In genomic region chr15:82476697-82477342, GRCh38 we compare ENCODE assay signal across 8 cellular contexts. TPM values are rescaled to one million over a fixed set of nuclear protein-coding genes. Genes with fewer than 3 reads are reported as not detected.
A peak's percentile ranks its signal among the peaks of the same experiment; 100 is the strongest.
DNase-seq lines count a peak whose midpoint lies in the region; ATAC-seq and TF ChIP-seq lines count a peak whose summit lies in the region.
"Not testable (repeated sequence)": the region's sequence is repeated elsewhere in the genome, so short reads cannot be mapped to it uniquely, and the experiment has no call there.

No MANE protein-coding gene starts in this region.

- not testable (repeated sequence) for H4K20me1 ChIP-seq in GM23338 (replicated peaks; ENCODE audit: insufficient read depth); mammary epithelial cell (ENCODE audit: insufficient read depth, low read length)

- 91% methylated on average over 5 of the region's 14 CpGs for WGBS in mammary epithelial cell (ENCODE audit: low coverage, missing lambda C conversion rate)
- WGBS in heart left ventricle, 4 donors = 85 to 96% (median 89%) methylated on average over 9 to 14 of the region's 14 CpGs

- not testable (repeated sequence) for H3K9me3 ChIP-seq in mammary epithelial cell (replicated peaks; ENCODE audit: insufficient read depth, low read length); heart left ventricle; vagina

- not testable (repeated sequence) for H2AFZ ChIP-seq in GM23338; mammary epithelial cell (ENCODE audit: low read depth, low read length)

- H3K79me2 ChIP-seq in GM23338 (replicated peaks; ENCODE audit: insufficient read depth); mammary epithelial cell (ENCODE audit: insufficient read depth, low read length): not testable (repeated sequence)

- not testable (repeated sequence) for H3K4me1 Mint-ChIP-seq in GM23338; osteocyte (ENCODE audit: unreplicated experiment)

- not testable (repeated sequence) for H3K9me3 Mint-ChIP-seq in GM23338; osteocyte (ENCODE audit: unreplicated experiment)

- H3K4me2 ChIP-seq in GM23338; mammary epithelial cell (ENCODE audit: insufficient read depth, low read depth, low read length): not testable (repeated sequence)

- DNase-seq in AG08396 (ENCODE audit: low spot score) (peak; percentile 3), GM23338 (ENCODE audit: low spot score) (peak; percentile 28), NB4 (ENCODE audit: low read depth) (peak; percentile 31), heart left ventricle (peak in 3 of 5 donors; percentile 5 to 45 (median 22)), islet precursor cell (peak; percentile 48), osteocyte (ENCODE audit: extremely low spot score, unreplicated experiment) (peak; percentile 88), vagina (ENCODE audit: extremely low spot score in 2 of 2) (peak; percentile 70 to 75)
- DNase-seq in mammary epithelial cell = not testable (repeated sequence)

- peak in 1 of 2 experiments; percentile 50; a peak in 2 of 4 replicates for TF ChIP-seq CTCF in GM23338 (conservative IDR thresholded peaks at IDR 0.05; ENCODE audit: low read depth in 2 of 2)
- TF ChIP-seq CTCF in NB4 (IDR thresholded peaks at IDR 0.05; ENCODE audit: low read depth, low read length); mammary epithelial cell (conservative IDR thresholded peaks at IDR 0.05 in 1 of 2, IDR thresholded peaks at IDR 0.05 in 1 of 2; ENCODE audit: extremely low read depth in 1 of 2, insufficient read depth in 1 of 2, low read depth in 1 of 2, low read length in 2 of 2); heart left ventricle (IDR thresholded peaks at IDR 0.05); osteocyte (IDR thresholded peaks at IDR 0.05); vagina (IDR thresholded peaks at IDR 0.05): not testable (repeated sequence)

- H3K27ac ChIP-seq in GM23338 (ENCODE audit: low read depth); mammary epithelial cell (ENCODE audit: insufficient read depth, low read depth, low read length); heart left ventricle; vagina: not testable (repeated sequence)

- H3K4me3 ChIP-seq in GM23338; NB4 (ENCODE audit: low read depth, low read length); mammary epithelial cell (replicated peaks in 1 of 3; ENCODE audit: insufficient read depth in 1 of 3, low read depth in 2 of 3, low read length in 3 of 3); heart left ventricle; vagina: not testable (repeated sequence)

- ATAC-seq in GM23338, heart left ventricle: not testable (repeated sequence)

- in situ Hi-C loops in mammary epithelial cell (cut with MboI; ENCODE audit: low sequenced_read_pairs in 2 of 2) = not testable (repeated sequence)

- not testable (repeated sequence) for H3K4me1 ChIP-seq in GM23338 (ENCODE audit: insufficient read depth); mammary epithelial cell (ENCODE audit: insufficient read depth, low read length); heart left ventricle; vagina

- not testable (repeated sequence) for H3F3A ChIP-seq in GM23338 (replicated peaks; ENCODE audit: low read depth)

- H3K27ac Mint-ChIP-seq in GM23338; osteocyte (ENCODE audit: unreplicated experiment): not testable (repeated sequence)

- intact Hi-C loops in mammary epithelial cell (cut with micrococcal nuclease); heart left ventricle (cut with DNase I); vagina (cut with DNase I): not testable (repeated sequence)

- not testable (repeated sequence) for H3K27me3 ChIP-seq in GM23338 (ENCODE audit: insufficient read depth); mammary epithelial cell (ENCODE audit: insufficient read depth, low read length); heart left ventricle; vagina

- H3K36me3 Mint-ChIP-seq in GM23338 (ENCODE audit: low read depth); osteocyte (ENCODE audit: unreplicated experiment): not testable (repeated sequence)

- H3K4me3 Mint-ChIP-seq in GM23338; osteocyte (ENCODE audit: unreplicated experiment): not testable (repeated sequence)

- not testable (repeated sequence) for TF ChIP-seq POLR2A in NB4 (IDR thresholded peaks at IDR 0.05; ENCODE audit: extremely low read depth, insufficient read length); heart left ventricle (IDR thresholded peaks at IDR 0.05); vagina (IDR thresholded peaks at IDR 0.05)

- H3K36me3 ChIP-seq in GM23338 (ENCODE audit: insufficient read depth); mammary epithelial cell (ENCODE audit: insufficient read depth, low read length); heart left ventricle; vagina: not testable (repeated sequence)

- not testable (repeated sequence) for H3K27me3 Mint-ChIP-seq in GM23338 (ENCODE audit: insufficient read depth, low read depth, poor library complexity); osteocyte (ENCODE audit: unreplicated experiment)

- not testable (repeated sequence) for H3K9me2 ChIP-seq in GM23338 (ENCODE audit: insufficient read depth)

- H3K9ac ChIP-seq in mammary epithelial cell (ENCODE audit: insufficient read depth, low read length) = not testable (repeated sequence)

- BruUV-seq in mammary epithelial cell (replicated peaks; lab: Mats Ljungman, UMichigan) = TSS peak; percentile 12

- CTCF ChIA-PET in mammary epithelial cell (lab: Charles Lee; ENCODE audit: low non-redundant PET) = not testable (repeated sequence)

- dilution Hi-C loops in mammary epithelial cell (cut with HindIII; ENCODE audit: low sequenced_read_pairs) = not testable (repeated sequence)

RNA-seq across cellular contexts. Expression of gene GOLGA6L9, which starts 47.2 kb away (rescaled TPM):
- 12.7 and 13.0 TPM in 2 replicates for total RNA-seq in GM23338 (2014; rRNA removed; shearing (Covaris generic))
- polyA plus RNA-seq in GM23338 (2016; fragmentation: Nextera tagmentation; extraction: Ambion mirVana) = 9.6 and 11.0 TPM in 2 replicates
- total RNA-seq in mammary epithelial cell = 1 to 10 TPM; 1.3 to 6.1 TPM
- 1.2 TPM for polyA plus RNA-seq in mammary epithelial cell
- 0.47 TPM for polyA minus RNA-seq in mammary epithelial cell
- 1 to 10 TPM in 5 of 9 donors, under 1 TPM in 4; 0.60 to 1.9 (median 1.1) TPM for total RNA-seq in heart left ventricle
- polyA plus RNA-seq in heart left ventricle = 1 to 10 TPM; 1.7 to 8.4 TPM
- total RNA-seq in osteocyte = 2.6 and 2.8 TPM in 2 replicates
- 9.3 TPM for total RNA-seq in vagina
